ENCODE assay signal across 18 cellular contexts in the genomic region with DNA sequence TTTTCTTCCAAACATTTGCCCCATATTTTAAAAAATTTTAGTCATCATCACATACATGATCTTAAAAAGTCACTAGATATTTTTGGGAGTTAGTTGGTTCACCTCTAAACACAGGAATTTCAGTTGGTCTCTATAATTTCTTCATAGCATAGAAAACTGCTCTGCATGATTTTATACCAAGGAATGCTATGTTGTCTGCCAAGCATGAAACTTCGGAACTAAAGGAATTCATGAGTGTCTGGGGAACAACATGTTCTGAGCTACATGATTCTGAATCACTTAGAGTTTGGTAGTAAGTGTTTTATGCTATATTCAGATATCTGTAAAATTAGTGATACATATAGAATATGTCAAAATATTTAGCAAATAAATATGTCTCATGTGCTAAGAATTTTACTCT.
DNase-seq lines count a peak whose midpoint lies in the region; ATAC-seq and TF ChIP-seq lines count a peak whose summit lies in the region.
"Had no signal": no experiment of that assay in that cellular context is flagged by ENCODE, and none has a peak within 500 bp of the region (broad histone marks: within the 10 kb centered on the region; RNA-seq: fewer than 3 reads in every experiment).

No MANE protein-coding gene starts in this region.

- peak overlapping the region; percentile 52 for H3K4me2 ChIP-seq in skeletal muscle satellite cell (ENCODE audit: low read length)
- H3K4me2 ChIP-seq: BLaER1 had no signal

- H3K9ac ChIP-seq in skeletal muscle satellite cell (ENCODE audit: low read depth, low read length) = peak overlapping the region; percentile 72
- H3K9ac ChIP-seq: BLaER1 had no signal

- DNase-seq in activated CD4-positive, alpha-beta memory T cell treated with anti-CD3 and anti-CD28 coated beads for 36 hours = no peak
- no peak for DNase-seq in activated CD4-positive, alpha-beta memory T cell treated with anti-CD3 and anti-CD28 coated beads, Interleukin-2, amount 10 ng/mL, durations not matched to agents 7 days and 5 days
- peak; percentile 22 for DNase-seq in astrocyte of the cerebellum (ENCODE audit: low read depth)
- peak; percentile 63 for DNase-seq in fibroblast of the conjunctiva (ENCODE audit: low read depth)
- DNase-seq in germinal center (ENCODE audit: low spot score) = no peak
- DNase-seq in T-helper 2 cell treated with Interferon-gamma antibody and Interleukin-4, amounts not matched to agents 5 μg/mL and 100 μg/mL, for 36 hours (ENCODE audit: low spot score) = no peak
- DNase-seq: activated CD4-positive, alpha-beta T cell treated with anti-CD3 and anti-CD28 coated beads for 1 hour; activated naive CD8-positive, alpha-beta T cell treated with anti-CD3 and anti-CD28 coated beads, Interleukin-2, amount 10 ng/mL, durations not matched to agents 7 days and 5 days; central memory CD4-positive, alpha-beta T cell; head of caudate nucleus; left lung; NCI-H510A treated with DMSO at 0.1 percent for 48 hours; stimulated activated CD4-positive, alpha-beta T cell treated with anti-CD3 and anti-CD28 coated beads, Interleukin-12 subunit alpha, Interleukin-12 subunit beta, amount 100 ng/mL, for 4 hours had no signal

- intact Hi-C loops in activated CD4-positive, alpha-beta memory T cell treated with anti-CD3 and anti-CD28 coated beads for 36 hours (cut with micrococcal nuclease) = loop anchor here (5.0 kb wide), 1 partner anchor 950 kb away; no protein-coding TSS in a partner anchor

- CTCF ChIA-PET in activated CD4-positive, alpha-beta memory T cell treated with anti-CD3 and anti-CD28 coated beads for 36 hours (lab: Charles Lee) = interaction anchor here (1.3 kb wide), 1 partner anchor 10 kb away, joined by 3 read pairs; no protein-coding TSS in a partner anchor
- CTCF ChIA-PET in activated CD4-positive, alpha-beta memory T cell treated with anti-CD3 and anti-CD28 coated beads, Interleukin-2, amount 10 ng/mL, durations not matched to agents 7 days and 5 days (lab: Charles Lee) = no interaction called here

- H3K27me3 ChIP-seq in skeletal muscle satellite cell (ENCODE audit: control insufficient read depth, insufficient read depth, low read length) = no peaks in the 10 kb centered on the region
- H3K27me3 ChIP-seq: BLaER1, left lung had no signal

- H3K27me3 Mint-ChIP-seq in activated CD4-positive, alpha-beta memory T cell treated with anti-CD3 and anti-CD28 coated beads for 36 hours = no peaks in the 10 kb centered on the region
- H3K27me3 Mint-ChIP-seq in activated CD4-positive, alpha-beta memory T cell treated with anti-CD3 and anti-CD28 coated beads, Interleukin-2, amount 10 ng/mL, durations not matched to agents 7 days and 5 days = no peaks in the 10 kb centered on the region
- H3K27me3 Mint-ChIP-seq in T-helper 2 cell treated with Interferon-gamma antibody and Interleukin-4, amounts not matched to agents 5 μg/mL and 100 μg/mL, for 36 hours (ENCODE audit: low read depth) = no peaks in the 10 kb centered on the region
- H3K27me3 Mint-ChIP-seq: activated naive CD8-positive, alpha-beta T cell treated with anti-CD3 and anti-CD28 coated beads, Interleukin-2, amount 10 ng/mL, durations not matched to agents 7 days and 5 days had no signal

- H3K9me3 Mint-ChIP-seq in activated CD4-positive, alpha-beta memory T cell treated with anti-CD3 and anti-CD28 coated beads for 36 hours = no peaks in the 10 kb centered on the region
- H3K9me3 Mint-ChIP-seq in activated CD4-positive, alpha-beta memory T cell treated with anti-CD3 and anti-CD28 coated beads, Interleukin-2, amount 10 ng/mL, durations not matched to agents 7 days and 5 days = no peaks in the 10 kb centered on the region
- no peaks in the 10 kb centered on the region for H3K9me3 Mint-ChIP-seq in T-helper 2 cell treated with Interferon-gamma antibody and Interleukin-4, amounts not matched to agents 5 μg/mL and 100 μg/mL, for 36 hours
- H3K9me3 Mint-ChIP-seq: activated naive CD8-positive, alpha-beta T cell treated with anti-CD3 and anti-CD28 coated beads, Interleukin-2, amount 10 ng/mL, durations not matched to agents 7 days and 5 days; neural crest cell had no signal

- H3K4me1 ChIP-seq in skeletal muscle satellite cell (ENCODE audit: control insufficient read depth, insufficient read depth, low read length) = peaks cover 41% of the 10 kb centered on the region
- H3K4me1 ChIP-seq: BLaER1, left lung had no signal

- no peak overlapping the region for H3K4me3 Mint-ChIP-seq in activated CD4-positive, alpha-beta memory T cell treated with anti-CD3 and anti-CD28 coated beads for 36 hours
- H3K4me3 Mint-ChIP-seq in activated CD4-positive, alpha-beta memory T cell treated with anti-CD3 and anti-CD28 coated beads, Interleukin-2, amount 10 ng/mL, durations not matched to agents 7 days and 5 days = no peak overlapping the region
- H3K4me3 Mint-ChIP-seq in T-helper 2 cell treated with Interferon-gamma antibody and Interleukin-4, amounts not matched to agents 5 μg/mL and 100 μg/mL, for 36 hours = no peak overlapping the region
- H3K4me3 Mint-ChIP-seq: activated naive CD8-positive, alpha-beta T cell treated with anti-CD3 and anti-CD28 coated beads, Interleukin-2, amount 10 ng/mL, durations not matched to agents 7 days and 5 days; neural crest cell had no signal

- POLR2A ChIA-PET in activated CD4-positive, alpha-beta memory T cell treated with anti-CD3 and anti-CD28 coated beads for 36 hours (lab: Charles Lee) = no interaction called here
- POLR2A ChIA-PET in activated CD4-positive, alpha-beta memory T cell treated with anti-CD3 and anti-CD28 coated beads, Interleukin-2, amount 10 ng/mL, durations not matched to agents 7 days and 5 days (lab: Charles Lee) = interaction anchor here (0.8 kb wide), 1 partner anchor 610 kb away, joined by 3 read pairs; no protein-coding TSS in a partner anchor

- H3K4me3 ChIP-seq in astrocyte of the cerebellum (ENCODE audit: low read depth, low read length) = no peak overlapping the region
- H3K4me3 ChIP-seq in skeletal muscle satellite cell (ENCODE audit: low read length) = no peak overlapping the region
- H3K4me3 ChIP-seq: BLaER1, left lung had no signal

- no peaks in the 10 kb centered on the region for H3K9me3 ChIP-seq in skeletal muscle satellite cell (replicated peaks; ENCODE audit: low read length)
- H3K9me3 ChIP-seq: BLaER1, left lung had no signal

- peaks cover 45% of the 10 kb centered on the region for H3K4me1 Mint-ChIP-seq in activated CD4-positive, alpha-beta memory T cell treated with anti-CD3 and anti-CD28 coated beads for 36 hours (ENCODE audit: low read depth)
- H3K4me1 Mint-ChIP-seq in activated CD4-positive, alpha-beta memory T cell treated with anti-CD3 and anti-CD28 coated beads, Interleukin-2, amount 10 ng/mL, durations not matched to agents 7 days and 5 days = peaks cover 22% of the 10 kb centered on the region
- peaks cover 64% of the 10 kb centered on the region for H3K4me1 Mint-ChIP-seq in T-helper 2 cell treated with Interferon-gamma antibody and Interleukin-4, amounts not matched to agents 5 μg/mL and 100 μg/mL, for 36 hours (ENCODE audit: low read depth)
- H3K4me1 Mint-ChIP-seq: neural crest cell had no signal

- H3K36me3 Mint-ChIP-seq in activated CD4-positive, alpha-beta memory T cell treated with anti-CD3 and anti-CD28 coated beads for 36 hours = no peaks in the 10 kb centered on the region
- H3K36me3 Mint-ChIP-seq in activated CD4-positive, alpha-beta memory T cell treated with anti-CD3 and anti-CD28 coated beads, Interleukin-2, amount 10 ng/mL, durations not matched to agents 7 days and 5 days (ENCODE audit: low read depth) = no peaks in the 10 kb centered on the region
- peaks cover 7% of the 10 kb centered on the region for H3K36me3 Mint-ChIP-seq in T-helper 2 cell treated with Interferon-gamma antibody and Interleukin-4, amounts not matched to agents 5 μg/mL and 100 μg/mL, for 36 hours (ENCODE audit: low read depth)

- no peak for TF ChIP-seq CTCF in astrocyte of the cerebellum (IDR thresholded peaks at IDR 0.05; ENCODE audit: low read depth, low read length, missing control alignments)

- H3K36me3 ChIP-seq in skeletal muscle satellite cell (ENCODE audit: insufficient read depth, low read length) = no peaks in the 10 kb centered on the region
- H3K36me3 ChIP-seq: BLaER1, left lung had no signal

- peak overlapping the region; percentile 52 for H3K27ac Mint-ChIP-seq in activated CD4-positive, alpha-beta memory T cell treated with anti-CD3 and anti-CD28 coated beads for 36 hours
- no peak overlapping the region for H3K27ac Mint-ChIP-seq in activated CD4-positive, alpha-beta memory T cell treated with anti-CD3 and anti-CD28 coated beads, Interleukin-2, amount 10 ng/mL, durations not matched to agents 7 days and 5 days
- H3K27ac Mint-ChIP-seq in T-helper 2 cell treated with Interferon-gamma antibody and Interleukin-4, amounts not matched to agents 5 μg/mL and 100 μg/mL, for 36 hours = no peak overlapping the region
- H3K27ac Mint-ChIP-seq: activated naive CD8-positive, alpha-beta T cell treated with anti-CD3 and anti-CD28 coated beads, Interleukin-2, amount 10 ng/mL, durations not matched to agents 7 days and 5 days had no signal

- no peak for ATAC-seq in GM18870 (IDR thresholded peaks at IDR 0.05; ENCODE audit: unreplicated experiment)
- ATAC-seq: esophagus mucosa, left lung had no signal

- in situ Hi-C loops in astrocyte of the cerebellum (cut with HindIII; ENCODE audit: low sequenced_read_pairs) = no loop called here

Comparison
In these comparisons a context has a peak if more than half of its experiments do, and no peak if none do; other contexts are left out.
1. DNase-seq: peak in astrocyte of the cerebellum (single experiment) and fibroblast of the conjunctiva (single experiment); none in activated CD4-positive, alpha-beta memory T cell treated with anti-CD3 and anti-CD28 coated beads for 36 hours (single experiment), activated CD4-positive, alpha-beta memory T cell treated with anti-CD3 and anti-CD28 coated beads, Interleukin-2, amount 10 ng/mL, durations not matched to agents 7 days and 5 days (single experiment), germinal center (single experiment) and T-helper 2 cell treated with Interferon-gamma antibody and Interleukin-4, amounts not matched to agents 5 μg/mL and 100 μg/mL, for 36 hours (single experiment).